ENCODE assay signal across 12 cellular contexts in the genomic region with DNA sequence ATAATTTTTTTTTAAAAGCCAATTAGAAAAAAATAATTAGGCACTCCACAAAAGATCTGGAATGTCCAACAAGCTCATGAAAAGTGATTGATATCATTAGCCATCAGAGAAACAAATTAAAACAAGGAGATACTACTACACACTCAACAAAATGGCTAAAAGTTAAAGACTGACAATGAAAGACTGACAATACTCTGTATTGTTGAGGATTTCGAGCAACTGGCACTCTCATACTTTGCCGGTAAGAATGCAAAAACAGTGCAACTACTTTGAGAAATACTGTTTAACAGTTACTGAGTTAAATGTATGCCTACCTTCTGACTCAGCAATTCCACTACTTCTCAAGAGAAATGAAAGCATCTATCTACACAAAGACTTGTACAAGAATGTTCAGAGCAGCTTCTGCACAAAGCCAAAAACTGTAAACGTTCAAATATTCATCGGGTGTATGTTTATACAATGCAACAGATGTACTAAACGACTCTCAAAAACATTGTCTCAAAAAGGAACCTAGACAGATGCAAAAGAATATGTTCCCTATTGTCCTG. TPM values are rescaled to one million over a fixed set of nuclear protein-coding genes. Genes with fewer than 3 reads are reported as not detected.
DNase-seq lines count a peak whose midpoint lies in the region; ATAC-seq, FAIRE-seq and TF ChIP-seq lines count a peak whose summit lies in the region.
"Had no signal": no experiment of that assay in that cellular context is flagged by ENCODE, and none has a peak within 500 bp of the region (broad histone marks: within the 10 kb centered on the region; RNA-seq: fewer than 3 reads in every experiment).

No MANE protein-coding gene starts in this region.

- H3K9me3 ChIP-seq in A549 (no peaks in the 10 kb centered on the region), H9 (ENCODE audit: control insufficient read depth, low read depth, low read length) (no peaks in the 10 kb centered on the region), adipocyte (ENCODE audit: control insufficient read depth, low read length) (no peaks in the 10 kb centered on the region), mucosa of rectum (ENCODE audit: control insufficient read depth in 2 of 2, low read length in 2 of 2) (no peaks in the 10 kb centered on the region)

- H2AK5ac ChIP-seq in H9 (ENCODE audit: insufficient read length, low read length), result no peak overlapping the region

- no peak for DNase-seq in A549 (ENCODE audit: low read depth in 1 of 2, low spot score in 1 of 2)
- DNase-seq in H9, result no peak
- peak; percentile 19 for DNase-seq in adipocyte (ENCODE audit: low read depth)
- DNase-seq in DMS153 treated with DMSO at 0.1 percent for 48 hours (lab: John Stamatoyannopoulos, UW; ENCODE audit: unreplicated experiment), result no peak
- no peak for DNase-seq in stimulated activated CD4-positive, alpha-beta T cell treated with anti-CD3 and anti-CD28 coated beads, Interleukin-2, amount 100 ng/mL, for 24 hours
- DNase-seq in activated gamma-delta T cell (lab: John Stamatoyannopoulos, UW), result no peak
- no peak for DNase-seq in NCI-H524 treated with DMSO at 0.1 percent for 48 hours (lab: John Stamatoyannopoulos, UW)
- DNase-seq: activated CD8-positive, alpha-beta memory T cell treated with anti-CD3 and anti-CD28 coated beads for 24 hours; glutamatergic neuron; SHP77 treated with DMSO at 0.1 percent for 48 hours had no signal

- H3K4me3 ChIP-seq in A549, result no peak overlapping the region
- no peak overlapping the region for H3K4me3 ChIP-seq in adipocyte (ENCODE audit: low read length)
- H3K4me3 ChIP-seq in mucosa of rectum (ENCODE audit: low read length in 2 of 2), result peak overlapping the region; percentile 14 to 89
- H3K4me3 ChIP-seq: lung had no signal

- H2BK120ac ChIP-seq in H9 (ENCODE audit: low read depth, low read length, poor library complexity, severe bottlenecking), result no peak overlapping the region

- no peak overlapping the region for H2BK20ac ChIP-seq in H9 (ENCODE audit: low read depth, low read length, poor library complexity, severe bottlenecking)

- no peak overlapping the region for H3K27ac Mint-ChIP-seq in H9

- no peak overlapping the region for H3K14ac ChIP-seq in H9 (ENCODE audit: insufficient read depth, low read length)

- H2BK12ac ChIP-seq in H9 (ENCODE audit: insufficient read length, low read depth, low read length), result no peak overlapping the region

- peaks cover 43% of the 10 kb centered on the region for H3K4me1 ChIP-seq in A549
- peaks cover 12% of the 10 kb centered on the region; the same call in 1 of the 2 replicates for H3K4me1 ChIP-seq in H9 (ENCODE audit: insufficient read depth, low read length)
- H3K4me1 ChIP-seq in adipocyte (ENCODE audit: control insufficient read depth, insufficient read depth, low read length), result peaks cover 15% of the 10 kb centered on the region
- H3K4me1 ChIP-seq in mucosa of rectum (ENCODE audit: control insufficient read depth in 2 of 2, insufficient read depth in 2 of 2, low read length in 2 of 2), result peaks cover 16 to 25% of the 10 kb centered on the region in 2 donors

- POLR2A ChIA-PET in A549 (lab: Yijun Ruan, JAX), result interaction anchor here (2.9 kb wide), 1 partner anchor 15 kb away, joined by 41 read pairs; no protein-coding TSS in a partner anchor

- H3K27me3 ChIP-seq in H9 (ENCODE audit: insufficient read depth, low read length) (no peaks in the 10 kb centered on the region), adipocyte (replicated peaks; ENCODE audit: control insufficient read depth, insufficient read depth, low read length) (no peaks in the 10 kb centered on the region), mucosa of rectum (ENCODE audit: control insufficient read depth in 2 of 2, insufficient read depth in 2 of 2, low read length in 2 of 2) (no peaks in the 10 kb centered on the region)

- no peaks in the 10 kb centered on the region for H4K20me1 ChIP-seq in H9 (ENCODE audit: control insufficient read depth, insufficient read depth, insufficient read length)

- H3K27ac ChIP-seq in A549, result peak overlapping the region; percentile 91 to 99; a peak in 4 of 6 replicates
- no peak overlapping the region for H3K27ac ChIP-seq in H9 (ENCODE audit: insufficient read length, low read depth, low read length)
- no peak overlapping the region for H3K27ac ChIP-seq in mucosa of rectum (ENCODE audit: low read depth in 2 of 2, low read length in 2 of 2)

- no peak overlapping the region for H3K4ac ChIP-seq in H9 (ENCODE audit: low read depth, low read length)

- CTCF ChIA-PET in A549 (lab: Yijun Ruan, JAX), result no interaction called here

- TF ChIP-seq CTCF in A549 (IDR thresholded peaks at IDR 0.05) (no peak), H9 (conservative IDR thresholded peaks at IDR 0.05) (no peak)

- H3T11ph ChIP-seq in H9 (ENCODE audit: low read length), result no peak overlapping the region

- peak overlapping the region; percentile 87 for H3K4me2 ChIP-seq in A549
- H3K4me2 ChIP-seq in H9 (ENCODE audit: insufficient read depth, insufficient read length, low read length), result no peak overlapping the region

- H3K9me3 Mint-ChIP-seq in H9, result no peaks in the 10 kb centered on the region; a peak in 1 of 5 replicates

- H3K79me1 ChIP-seq in H9 (ENCODE audit: insufficient read depth, low read depth, low read length, poor library complexity, severe bottlenecking), result no peaks in the 10 kb centered on the region

- 70% methylated on average over 5 of the region's 5 CpGs for WGBS in A549 (ENCODE audit: missing lambda C conversion rate)
- WGBS in H9 (ENCODE audit: extremely low coverage, insufficient read length, low lambda C conversion rate), result no CpG with 5 or more reads among the region's 5 CpGs

- H3K18ac ChIP-seq in H9 (ENCODE audit: insufficient read length, low read depth, low read length), result no peak overlapping the region

- no peak overlapping the region for H3K23ac ChIP-seq in H9 (ENCODE audit: insufficient read length, low read depth, low read length)

- no peak for ATAC-seq in A549

- no peak overlapping the region for H2BK15ac ChIP-seq in H9 (ENCODE audit: low read depth, low read length)

- H3K36me3 Mint-ChIP-seq in H9 (ENCODE audit: insufficient read depth in 1 of 3, low read depth in 3 of 3), result peaks cover 0 to 2% (median 0%) of the 10 kb centered on the region in 3 experiments; a peak in 2 of 7 replicates

- H3K4me3 Mint-ChIP-seq in H9, result peak overlapping the region; percentile 2 to 21; a peak in 1 of 5 replicates

- no peak for TF ChIP-seq RAD21 in A549 (conservative IDR thresholded peaks at IDR 0.05 in 1 of 2, IDR thresholded peaks at IDR 0.05 in 1 of 2)

- TF ChIP-seq POLR2A in A549 (IDR thresholded peaks at IDR 0.05; ENCODE audit: low read length), result no peak

- H3K27me3 Mint-ChIP-seq in H9 (ENCODE audit: low read depth), result no peaks in the 10 kb centered on the region

- H3K9ac ChIP-seq in H9 (ENCODE audit: extremely low read depth, insufficient read length, low read length) (no peak overlapping the region), adipocyte (ENCODE audit: low read length) (peak overlapping the region; percentile 95), mucosa of rectum (ENCODE audit: low read depth in 1 of 2, low read length in 2 of 2) (peak overlapping the region in 1 of 2 donors; percentile 86)

- H4K5ac ChIP-seq in H9 (ENCODE audit: insufficient read length, low read depth, low read length), result no peak overlapping the region

- H3K79me2 ChIP-seq in H9 (ENCODE audit: insufficient read depth, low read length), result peaks cover 18% of the 10 kb centered on the region; the same call in 1 of the 2 replicates

- no peak for FAIRE-seq in A549 (lab: Jason Lieb, UNC)

- H3K4me1 Mint-ChIP-seq in H9, result peaks cover 51 to 55% of the 10 kb centered on the region in 2 experiments

- no peaks in the 10 kb centered on the region for H3K36me3 ChIP-seq in adipocyte (ENCODE audit: control insufficient read depth, insufficient read depth, low read length, severe bottlenecking)
- H3K36me3 ChIP-seq in mucosa of rectum (ENCODE audit: control insufficient read depth in 2 of 2, insufficient read depth in 2 of 2, low read length in 2 of 2), result no peaks in the 10 kb centered on the region

- H2BK5ac ChIP-seq in H9 (ENCODE audit: insufficient read length, low read length), result no peak overlapping the region

- H4K8ac ChIP-seq in H9 (replicated peaks; ENCODE audit: insufficient read length, low read depth, low read length), result no peak overlapping the region

- no peak overlapping the region for H3K56ac ChIP-seq in H9 (ENCODE audit: insufficient read length, low read depth, low read length)

- H2AFZ ChIP-seq in H9 (ENCODE audit: low read length), result no peak overlapping the region

- H3K23me2 ChIP-seq in H9 (ENCODE audit: insufficient read length, low read depth, low read length, poor library complexity, severe bottlenecking), result peaks cover 4% of the 10 kb centered on the region

- no peak overlapping the region for H4K91ac ChIP-seq in H9 (ENCODE audit: insufficient read length, low read depth, low read length)

- no peak for TF ChIP-seq EP300 in A549 (IDR thresholded peaks at IDR 0.05)

TF ChIP-seq in A549, 52 proteins besides CTCF, POLR2A, EP300 and RAD21:
- TF ChIP-seq MAFK (IDR thresholded peaks at IDR 0.05; ENCODE audit: partially characterized antibody) (peak; percentile 50), CEBPB (IDR thresholded peaks at IDR 0.05) (no peak), KDM1A (IDR thresholded peaks at IDR 0.05; ENCODE audit: low read depth) (no peak), NR3C1 (IDR thresholded peaks at IDR 0.05) (no peak)
TF ChIP-seq in A549: peak in this region for 1.

RNA-seq across cellular contexts. Expression of gene INO80C, which starts 1.9 kb away (rescaled TPM):
- 22.1 and 22.4 TPM in 2 replicates for polyA plus RNA-seq in A549 (2011; rRNA removed)
- polyA plus RNA-seq in A549 (2012; cell fraction: cytosol; rRNA removed), result 24.2 TPM in 2 replicates
- 18.3 and 31.9 TPM in 2 replicates for polyA plus RNA-seq in A549 (2012; cell fraction: nucleus; rRNA removed)
- 30.8 to 34.4 TPM (median 33.3 TPM) in 3 replicates for polyA plus RNA-seq in A549 (2017; fragmentation: RNase III; extraction: RNeasy Plus Mini Kit Qiagen cat#74134 plus additional on column Dnase treatment)
- polyA minus RNA-seq in A549 (2011; rRNA and poly(A)+ RNA removed), result 13.1 TPM in 2 replicates
- 51.1 and 53.3 TPM in 2 replicates for total RNA-seq in H9 (2021)

Comparison
In these comparisons a context has a peak if more than half of its experiments do, and no peak if none do; other contexts are left out.
1. H3K27ac ChIP-seq: peak in A549 (2 of 2); none in H9 (single experiment) and mucosa of rectum (0 of 2).
2. H3K4me3 ChIP-seq: peak in mucosa of rectum (2 of 2); none in A549 (single experiment) and adipocyte (single experiment).